Comparison of ENCODE assay signal across 22 cellular contexts in the genomic region with DNA sequence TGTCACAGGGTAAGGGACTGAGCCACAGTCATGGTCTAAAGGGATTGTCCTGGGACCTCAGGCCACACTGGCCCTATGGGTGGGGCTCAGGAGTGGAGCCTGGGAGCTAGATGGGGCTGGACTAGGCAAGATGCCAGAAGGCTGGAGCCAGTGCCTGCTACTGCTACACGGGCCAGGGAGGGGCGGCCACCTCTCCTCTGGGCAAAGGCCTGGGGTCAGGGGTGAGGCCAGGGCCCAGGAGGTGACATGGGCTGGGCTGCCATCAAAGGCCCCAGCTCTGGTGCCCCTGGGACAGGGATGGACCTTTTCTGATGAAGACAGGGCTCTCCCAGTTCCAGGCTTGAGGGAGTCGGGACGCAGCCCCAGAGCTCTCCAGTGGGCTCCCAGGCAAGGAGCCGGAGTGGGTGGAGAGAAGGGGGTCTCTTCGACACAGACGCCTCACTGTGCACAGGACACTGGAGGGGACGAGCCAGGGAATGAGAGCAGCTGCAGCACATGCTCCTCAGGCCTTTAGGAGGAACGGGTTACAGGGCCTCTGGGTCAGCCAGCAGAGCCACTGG.
A peak's percentile ranks its signal among the peaks of the same experiment; 100 is the strongest.
DNase-seq lines count a peak whose midpoint lies in the region; ATAC-seq and TF ChIP-seq lines count a peak whose summit lies in the region.
"Had no signal": no experiment of that assay in that cellular context is flagged by ENCODE, and none has a peak within 500 bp of the region (broad histone marks: within the 10 kb centered on the region; RNA-seq: fewer than 3 reads in every experiment).

No MANE protein-coding gene starts in this region.

- H3K27ac ChIP-seq in HCT116 (ENCODE audit: low read depth, low read length) (no peak overlapping the region), WERI-Rb-1 (peak overlapping the region; percentile 56), right lobe of liver (no peak overlapping the region), spleen (no peak overlapping the region), esophagus squamous epithelium (no peak overlapping the region)
- H3K27ac ChIP-seq: esophagus muscularis mucosa, hepatocyte, KMS-11, upper lobe of left lung had no signal

- no peaks in the 10 kb centered on the region for H4K20me1 ChIP-seq in HCT116 (ENCODE audit: insufficient read depth)

- no peaks in the 10 kb centered on the region for H3K9me2 ChIP-seq in HCT116 (ENCODE audit: insufficient read depth)

- BruUV-seq in HCT116 (replicated peaks; lab: Mats Ljungman, UMichigan), result no TSS peak

- DNase-seq in HCT116 (ENCODE audit: low read depth, low spot score) (no peak), WERI-Rb-1 (no peak), right lobe of liver (peak in 2 of 3 donors; percentile 57 to 68), spleen (peak; percentile 51), 8988T (no peak), esophagus squamous epithelium (lab: John Stamatoyannopoulos, UW) (no peak)
- DNase-seq in activated CD4-positive, alpha-beta T cell treated with anti-CD3 and anti-CD28 coated beads for 48 hours, result no peak
- DNase-seq: activated CD4-positive, alpha-beta T cell treated with anti-CD3 and anti-CD28 coated beads, Interleukin-2, amount 50 U/mL, for 1 hour; activated naive CD4-positive, alpha-beta T cell treated with anti-CD3 and anti-CD28 coated beads, Interleukin-2, amount 50 U/mL, for 16 hours; anterior cingulate cortex; cortex of kidney; DND-41; midbrain; NCI-H1436; NCI-H2107; NCI-H446 treated with DMSO at 0.1 percent for 48 hours; stimulated activated CD4-positive, alpha-beta T cell treated with anti-CD3 and anti-CD28 coated beads, Interleukin-2, amount 100 ng/mL, for 48 hours had no signal

- H3K4me2 ChIP-seq in HCT116 (ENCODE audit: low read length), result no peak overlapping the region
- H3K4me2 ChIP-seq: hepatocyte, KMS-11 had no signal

- TF ChIP-seq CTCF in HCT116 (IDR thresholded peaks at IDR 0.05 in 2 of 3, conservative IDR thresholded peaks at IDR 0.05 in 1 of 3; ENCODE audit: borderline replicate concordance in 1 of 3, insufficient read depth in 1 of 3, low read depth in 2 of 3, low read length in 2 of 3), result no peak
- no peak for TF ChIP-seq CTCF in WERI-Rb-1 (IDR thresholded peaks at IDR 0.05; ENCODE audit: low read depth, low read length)
- TF ChIP-seq CTCF in right lobe of liver (IDR thresholded peaks at IDR 0.05), result no peak
- no peak for TF ChIP-seq CTCF in spleen (IDR thresholded peaks at IDR 0.05 in 8 of 11, conservative IDR thresholded peaks at IDR 0.05 in 3 of 11)
- TF ChIP-seq CTCF in esophagus squamous epithelium (IDR thresholded peaks at IDR 0.05), result no peak

- no CpG with 5 or more reads among the region's 9 CpGs for WGBS in right lobe of liver (ENCODE audit: insufficient coverage, low coverage, low lambda C conversion rate, missing lambda C conversion rate)
- WGBS in spleen, 5 donors, result 81 to 91% (median 84%) methylated on average over 7 to 9 of the region's 9 CpGs
- WGBS in esophagus squamous epithelium, 2 donors, result 70 to 80% methylated on average over 2 to 5 of the region's 9 CpGs

- POLR2A ChIA-PET in HCT116 (lab: Charles Lee), result no interaction called here

- intact Hi-C loops in HCT116 (cut with micrococcal nuclease) (no loop called here), right lobe of liver (cut with DNase I) (no loop called here), spleen (cut with DNase I; ENCODE audit: low total_unique reads) (no loop called here), esophagus squamous epithelium (cut with DNase I) (no loop called here)

- H3K36me3 ChIP-seq in HCT116 (ENCODE audit: control insufficient read depth in 1 of 2, insufficient read depth in 2 of 2, low read length in 2 of 2), result no peaks in the 10 kb centered on the region
- H3K36me3 ChIP-seq in WERI-Rb-1, result no peaks in the 10 kb centered on the region
- H3K36me3 ChIP-seq in right lobe of liver, result no peaks in the 10 kb centered on the region
- no peaks in the 10 kb centered on the region for H3K36me3 ChIP-seq in spleen
- H3K36me3 ChIP-seq in esophagus squamous epithelium, result no peaks in the 10 kb centered on the region
- H3K36me3 ChIP-seq: esophagus muscularis mucosa, upper lobe of left lung had no signal

- ATAC-seq in HCT116 (peak; percentile 30; the same call in 1 of the 2 replicates), right lobe of liver (peak; percentile 41 to 74 (median 52))
- ATAC-seq: naive thymus-derived CD8-positive, alpha-beta T cell had no signal

- H3K9ac ChIP-seq in HCT116 (ENCODE audit: low read length), result no peak overlapping the region
- H3K9ac ChIP-seq: KMS-11 had no signal

- no peaks in the 10 kb centered on the region for H3K79me2 ChIP-seq in HCT116 (ENCODE audit: insufficient read depth, low read length)
- H3K79me2 ChIP-seq: hepatocyte had no signal

- TF ChIP-seq POLR2A in HCT116 (IDR thresholded peaks at IDR 0.05; ENCODE audit: borderline replicate concordance, extremely low read depth, insufficient read depth, insufficient read length) (no peak), right lobe of liver (IDR thresholded peaks at IDR 0.05) (no peak), spleen (IDR thresholded peaks at IDR 0.05) (no peak), esophagus squamous epithelium (IDR thresholded peaks at IDR 0.05) (no peak)

- H3K27me3 ChIP-seq in HCT116 (ENCODE audit: insufficient read depth, low read length), result no peaks in the 10 kb centered on the region; the same call in 1 of the 2 replicates
- H3K27me3 ChIP-seq in WERI-Rb-1 (ENCODE audit: insufficient read depth, low read depth, severe bottlenecking), result no peaks in the 10 kb centered on the region
- no peaks in the 10 kb centered on the region for H3K27me3 ChIP-seq in right lobe of liver
- peaks cover 0 to 11% (median 0%) of the 10 kb centered on the region in 7 donors for H3K27me3 ChIP-seq in spleen (replicated peaks in 1 of 7)
- peaks cover 0 to 16% (median 0%) of the 10 kb centered on the region in 4 donors for H3K27me3 ChIP-seq in esophagus squamous epithelium
- H3K27me3 ChIP-seq: hepatocyte, upper lobe of left lung had no signal

- H3K9me3 ChIP-seq in HCT116 (ENCODE audit: control insufficient read depth in 1 of 2, insufficient read depth in 1 of 2, low read depth in 1 of 2, low read length in 2 of 2) (no peaks in the 10 kb centered on the region), WERI-Rb-1 (ENCODE audit: severe bottlenecking) (no peaks in the 10 kb centered on the region), right lobe of liver (no peaks in the 10 kb centered on the region), spleen (no peaks in the 10 kb centered on the region), esophagus squamous epithelium (no peaks in the 10 kb centered on the region)
- H3K9me3 ChIP-seq: esophagus muscularis mucosa, upper lobe of left lung had no signal

- no peaks in the 10 kb centered on the region for H3K4me1 ChIP-seq in HCT116 (ENCODE audit: control insufficient read depth in 1 of 2, insufficient read depth in 2 of 2, low read length in 2 of 2)
- H3K4me1 ChIP-seq in right lobe of liver, result peaks cover 0 to 5% (median 0%) of the 10 kb centered on the region in 4 donors
- peaks cover 0 to 30% (median 7%) of the 10 kb centered on the region in 6 donors for H3K4me1 ChIP-seq in spleen
- H3K4me1 ChIP-seq in esophagus squamous epithelium, result no peaks in the 10 kb centered on the region
- H3K4me1 ChIP-seq: esophagus muscularis mucosa, upper lobe of left lung had no signal

- no peak overlapping the region for H2AFZ ChIP-seq in HCT116 (ENCODE audit: low read depth, low read length, poor library complexity, severe bottlenecking)
- H2AFZ ChIP-seq: hepatocyte had no signal

- RAD21 ChIA-PET in HCT116 (lab: Charles Lee; ENCODE audit: low non-redundant PET in 1 of 2, low total read pairs in 2 of 2, uncharacterized antibody in 2 of 2, unreplicated experiment in 2 of 2), result no interaction called here

- TF ChIP-seq RAD21 in HCT116 (IDR thresholded peaks at IDR 0.05; ENCODE audit: low read depth), result no peak

- H3K4me3 ChIP-seq in HCT116 (replicated peaks in 1 of 2; ENCODE audit: low read depth in 1 of 2, low read length in 2 of 2) (no peak overlapping the region), WERI-Rb-1 (ENCODE audit: low read depth, low read length) (no peak overlapping the region), right lobe of liver (no peak overlapping the region), spleen (no peak overlapping the region), esophagus squamous epithelium (no peak overlapping the region)
- H3K4me3 ChIP-seq: esophagus muscularis mucosa, hepatocyte, upper lobe of left lung had no signal

- CTCF ChIA-PET in HCT116 (lab: Charles Lee), result no interaction called here

TF ChIP-seq in HCT116, 20 proteins besides CTCF, POLR2A, EP300 and RAD21:
- TF ChIP-seq YY1 (IDR thresholded peaks at IDR 0.05; ENCODE audit: extremely low read depth, insufficient replicate concordance, low read depth, low read length) (no peak), FOSL1 (IDR thresholded peaks at IDR 0.05; ENCODE audit: low read depth) (no peak)

Comparison
In these comparisons a context has a peak if more than half of its experiments do, and no peak if none do; other contexts are left out.
1. DNase-seq: peak in right lobe of liver (2 of 3) and spleen (single experiment); none in HCT116 (single experiment), WERI-Rb-1 (single experiment), 8988T (single experiment), activated CD4-positive, alpha-beta T cell treated with anti-CD3 and anti-CD28 coated beads for 48 hours (single experiment) and esophagus squamous epithelium (single experiment).